In genomic region chr1:67941155-67941554, GRCh38 we compare ENCODE assay signal across 23 cellular contexts.
"Had no signal": no experiment of that assay in that cellular context is flagged by ENCODE, and none has a peak within 500 bp of the region (broad histone marks: within the 10 kb centered on the region; RNA-seq: fewer than 3 reads in every experiment).

No MANE protein-coding gene starts in this region.

- H3K4me3 ChIP-seq: MG63, SJSA1, SK-N-MC had no signal

- H3K27ac ChIP-seq: HL-60, SJSA1, SK-N-MC had no signal

- H3K27me3 ChIP-seq: MG63, SJSA1 had no signal

- H3K4me1 ChIP-seq: SJSA1 had no signal

- H3K36me3 ChIP-seq: MG63, SJSA1 had no signal

- DNase-seq: Karpas-422, KG1, MG63, NCI-H1092, NCI-H1105 treated with DMSO at 0.1 percent for 48 hours, NCI-H1417 treated with DMSO at 0.1 percent for 48 hours, NCI-H1694, NCI-H187 treated with DMSO at 0.1 percent for 48 hours, NCI-H2029 treated with DMSO at 0.1 percent for 48 hours, NCI-H2171 treated with DMSO at 0.1 percent for 48 hours, NCI-H345, NCI-H446 treated with DMSO at 0.1 percent for 48 hours, NCI-H510A treated with DMSO at 0.1 percent for 48 hours, NCI-H526, NCI-H748 treated with DMSO at 0.1 percent for 48 hours, Right ventricle myocardium superior, RPMI8226, SIG-M5 had no signal

- H3K9me3 ChIP-seq: MG63, SJSA1 had no signal

- FAIRE-seq: HTR-8/SVneo, RCC 7860 had no signal
